ENCODE assay signal across 8 cellular contexts in genomic region chr1:175000697-175001187, GRCh38. TPM values are rescaled to one million over a fixed set of nuclear protein-coding genes. Genes with fewer than 3 reads are reported as not detected.
DNase-seq lines count a peak whose midpoint lies in the region; ATAC-seq and TF ChIP-seq lines count a peak whose summit lies in the region.

No MANE protein-coding gene starts in this region.

- no peak for ATAC-seq in GM21390 (IDR thresholded peaks at IDR 0.05; ENCODE audit: unreplicated experiment)

- peaks cover 14% of the 10 kb centered on the region; the same call in 1 of the 2 replicates for H3K9me3 ChIP-seq in OCI-LY7 (ENCODE audit: low read length)
- no peaks in the 10 kb centered on the region for H3K9me3 ChIP-seq in trophoblast cell (ENCODE audit: insufficient read depth, low read depth, low read length)

- no peak overlapping the region for H3K23ac ChIP-seq in trophoblast cell (ENCODE audit: low read length)

- H3K4me1 ChIP-seq in OCI-LY7 (ENCODE audit: insufficient read depth, low read length, poor library complexity, severe bottlenecking): peaks cover 41% of the 10 kb centered on the region
- H3K4me1 ChIP-seq in trophoblast cell (ENCODE audit: control insufficient read depth in 1 of 2, insufficient read depth in 2 of 2, low read length in 2 of 2): no peaks in the 10 kb centered on the region

- no peak overlapping the region for H4K91ac ChIP-seq in trophoblast cell (ENCODE audit: low read depth, low read length)

- intact Hi-C loops in OCI-LY7 (cut with micrococcal nuclease; ENCODE audit: unreplicated experiment) (loop anchor here (2.0 to 5.0 kb wide), 3 partner anchors 22 to 1133 kb away; partner anchors contain the start of genes GAS5, MRPS14 and ZBTB37), posterior vena cava (cut with DNase I) (no loop called here)

- H3K14ac ChIP-seq in trophoblast cell (ENCODE audit: low read length): no peak overlapping the region

- H3K79me2 ChIP-seq in OCI-LY7 (ENCODE audit: insufficient read depth, low read depth, low read length) (peaks cover 80% of the 10 kb centered on the region), trophoblast cell (ENCODE audit: control insufficient read depth, insufficient read depth, low read length, poor library complexity) (peaks cover 19% of the 10 kb centered on the region)

- H3K36me3 ChIP-seq in OCI-LY7 (ENCODE audit: insufficient read depth, low read length) (peaks cover 68% of the 10 kb centered on the region), trophoblast cell (ENCODE audit: control insufficient read depth in 1 of 2, insufficient read depth in 2 of 2, low read length in 2 of 2) (no peaks in the 10 kb centered on the region)

- H2AFZ ChIP-seq in OCI-LY7 (ENCODE audit: low read length) (no peak overlapping the region), trophoblast cell (ENCODE audit: insufficient read depth, low read length, poor library complexity) (no peak overlapping the region)

- POLR2A ChIA-PET in OCI-LY7 (lab: Charles Lee): interaction anchor here (0.6 to 2.8 kb wide), 16 partner anchors 11 to 925 kb away, joined by 3 to 15 read pairs (median 3); partner anchors contain the start of gene MRPS14

- H4K8ac ChIP-seq in trophoblast cell (ENCODE audit: low read depth, low read length): no peak overlapping the region

- no peak overlapping the region for H2BK12ac ChIP-seq in trophoblast cell (ENCODE audit: low read length)

- no peaks in the 10 kb centered on the region for H3K27me3 ChIP-seq in trophoblast cell (ENCODE audit: insufficient read depth, low read length)

- no peak overlapping the region for H3K18ac ChIP-seq in trophoblast cell (ENCODE audit: low read length)

- BruUV-seq in OCI-LY7 (replicated peaks; lab: Mats Ljungman, UMichigan): TSS peak; percentile 58

- CTCF ChIA-PET in OCI-LY7 (lab: Charles Lee; ENCODE audit: unreplicated experiment): interaction anchor here (0.8 kb wide), 1 partner anchor 23 kb away, joined by 3 read pairs; the partner anchor contains the start of gene MRPS14

- H3K9me2 ChIP-seq in OCI-LY7 (ENCODE audit: insufficient read depth, low read length): no peaks in the 10 kb centered on the region

- H3K27ac ChIP-seq in OCI-LY7 (ENCODE audit: low read depth, low read length, poor library complexity, severe bottlenecking) (peak overlapping the region; percentile 92), trophoblast cell (ENCODE audit: low read depth, low read length) (peak overlapping the region; percentile 85)

- no CpG with 5 or more reads among the region's 5 CpGs for WGBS in trophoblast cell (ENCODE audit: extremely low coverage, insufficient coverage, insufficient read length)

- H3K4me2 ChIP-seq in OCI-LY7 (ENCODE audit: low read length) (peak overlapping the region; percentile 85), trophoblast cell (ENCODE audit: low read length) (peak overlapping the region; percentile 84)

- TF ChIP-seq CTCF in OCI-LY7 (conservative IDR thresholded peaks at IDR 0.05; ENCODE audit: low read length): no peak
- TF ChIP-seq CTCF in epithelial cell of proximal tubule (conservative IDR thresholded peaks at IDR 0.05; ENCODE audit: low read depth, low read length): no peak

- H2BK120ac ChIP-seq in trophoblast cell (ENCODE audit: insufficient read depth, low read length, poor library complexity): no peak overlapping the region

- H4K12ac ChIP-seq in trophoblast cell (ENCODE audit: low read depth, low read length): no peak overlapping the region

- H3K4ac ChIP-seq in trophoblast cell (ENCODE audit: low read depth, low read length): peak overlapping the region; percentile 93

- H2AK5ac ChIP-seq in trophoblast cell (ENCODE audit: low read length): no peak overlapping the region

- DNase-seq in ELF-1 (ENCODE audit: low read depth, low spot score) (peak; percentile 5), OCI-LY7 (ENCODE audit: low spot score) (peak; percentile 20), epithelial cell of proximal tubule (ENCODE audit: low read depth) (no peak), trophoblast cell (no peak), D341Med (ENCODE audit: low spot score) (no peak), posterior vena cava (ENCODE audit: low spot score) (no peak)
- no peak for DNase-seq in stimulated activated naive CD4-positive, alpha-beta T cell (lab: John Stamatoyannopoulos, UW)

- no peak overlapping the region for H2BK5ac ChIP-seq in trophoblast cell (ENCODE audit: low read depth, low read length, poor library complexity)

- peak overlapping the region; percentile 89 for H3K9ac ChIP-seq in trophoblast cell (ENCODE audit: low read length)

- H3K4me3 ChIP-seq in OCI-LY7 (ENCODE audit: low read depth, low read length, poor library complexity, severe bottlenecking) (peak overlapping the region; percentile 95), epithelial cell of proximal tubule (ENCODE audit: low read depth, low read length) (peak overlapping the region; percentile 72), trophoblast cell (ENCODE audit: low read depth, low read length) (peak overlapping the region; percentile 97)

- H3K79me1 ChIP-seq in trophoblast cell (ENCODE audit: low read length): peaks cover 15% of the 10 kb centered on the region

- H4K20me1 ChIP-seq in OCI-LY7 (ENCODE audit: insufficient read depth, low read length): peaks cover 42% of the 10 kb centered on the region

RNA-seq across cellular contexts. Expression of gene CACYBP, which starts 1.0 kb away (rescaled TPM):
- 473 and 1,119 TPM in 2 replicates for total RNA-seq in OCI-LY7 (2014; rRNA removed; shearing (Covaris generic))
- total RNA-seq in OCI-LY7 (2022) (332 and 343 TPM in 2 replicates), epithelial cell of proximal tubule (156 and 236 TPM in 2 replicates), posterior vena cava (10 to 100 TPM; 45.7 to 47.9 TPM)
- polyA plus RNA-seq in trophoblast cell (2013): 77.9 and 79.7 TPM in 2 replicates

RNA-seq across cellular contexts. Expression of gene MRPS14, which starts 22.5 kb away (rescaled TPM):
- 35.5 and 43.7 TPM in 2 replicates for total RNA-seq in OCI-LY7 (2014; rRNA removed; shearing (Covaris generic))
- 47.1 and 49.6 TPM in 2 replicates for total RNA-seq in OCI-LY7 (2022)
- total RNA-seq in epithelial cell of proximal tubule: 16.7 and 18.3 TPM in 2 replicates
- polyA plus RNA-seq in trophoblast cell (2013): 43.3 and 44.2 TPM in 2 replicates
- 10 to 100 TPM; 18.1 to 28.8 TPM for total RNA-seq in posterior vena cava

Comparison
In these comparisons a context has a peak if more than half of its experiments do, and no peak if none do; other contexts are left out.
1. DNase-seq: peak in ELF-1 (single experiment) and OCI-LY7 (single experiment); none in epithelial cell of proximal tubule (single experiment), trophoblast cell (0 of 2), D341Med (single experiment), posterior vena cava (single experiment) and stimulated activated naive CD4-positive, alpha-beta T cell (0 of 6).
2. Peak in every context shown above with its lines, with median percentiles within 50 percentile points of each other: H3K4me3 ChIP-seq.